In the genomic region with DNA sequence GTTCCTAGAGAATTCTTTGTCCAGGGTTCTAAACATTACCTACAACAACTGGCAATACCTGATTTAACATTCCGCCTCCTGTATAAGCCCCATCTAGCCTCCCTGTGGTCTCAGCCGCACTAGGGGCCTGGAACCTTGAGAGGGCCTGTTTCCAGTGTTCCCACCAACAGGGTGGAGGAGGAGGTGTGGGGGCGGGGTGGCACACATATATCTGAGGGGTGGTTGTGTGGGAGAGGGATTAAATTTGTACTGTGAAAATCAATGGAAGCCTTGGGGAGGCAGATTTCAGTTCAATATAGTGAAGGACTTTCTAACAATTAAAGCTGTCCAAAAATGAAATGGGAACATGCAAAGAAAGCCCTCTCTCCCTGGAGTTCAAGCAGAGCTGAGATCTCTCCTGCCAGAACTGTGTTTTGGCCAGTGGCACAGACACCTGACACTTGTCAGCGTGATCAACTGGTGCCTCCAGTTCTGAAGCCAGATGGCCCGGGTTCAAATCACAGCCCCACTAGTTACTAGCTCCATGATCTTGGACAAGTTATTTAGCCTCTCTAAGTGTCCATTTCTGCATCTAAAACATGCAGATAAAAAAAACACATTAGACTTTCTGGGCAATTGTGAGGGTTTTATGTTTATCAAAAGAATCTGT, we compare ENCODE assay signal across 23 cellular contexts. TPM values are rescaled to one million over a fixed set of nuclear protein-coding genes. Genes with fewer than 3 reads are reported as not detected.
"Had no signal": no experiment of that assay in that cellular context is flagged by ENCODE, and none has a peak within 500 bp of the region (broad histone marks: within the 10 kb centered on the region; RNA-seq: fewer than 3 reads in every experiment).

No MANE protein-coding gene starts in this region.

- H3K27ac Mint-ChIP-seq: activated B cell treated with CpG ODN at 0.5 μM for 24 hours; activated CD8-positive, alpha-beta T cell treated with anti-CD3 and anti-CD28 coated beads for 36 hours; activated naive CD8-positive, alpha-beta T cell; dendritic cell treated with granulocyte-macrophage colony-stimulating factor and Interleukin-4, amounts not matched to agents 40 ng/mL and 50 ng/mL, for 4 days; effector memory CD8-positive, alpha-beta T cell; memory B cell; natural killer cell treated with Interleukin-12 subunit alpha and Interleukin-12 subunit beta and Interleukin-15 and Interleukin-18, amount 100 ng/mL, for 72 hours; T-helper 1 cell treated with Interleukin-12 subunit alpha and Interleukin-12 subunit beta and Interleukin-4 antibody, amounts not matched to agents 30 μg/mL and 1 μg/mL, for 36 hours had no signal

- H3K36me3 ChIP-seq: gastroesophageal sphincter, sigmoid colon, stomach, upper lobe of right lung had no signal

- H3K4me3 ChIP-seq: body of pancreas, gastroesophageal sphincter, sigmoid colon, stomach, testis, upper lobe of right lung had no signal

- H3K27me3 ChIP-seq: body of pancreas, gastroesophageal sphincter, sigmoid colon, stomach, testis, upper lobe of right lung had no signal

- H3K27ac ChIP-seq: body of pancreas, gastroesophageal sphincter, stomach, testis, upper lobe of right lung had no signal

- DNase-seq: activated B cell treated with CpG ODN at 0.5 μM for 24 hours; activated CD4-positive, alpha-beta T cell treated with anti-CD3 and anti-CD28 coated beads for 48 hours; activated CD8-positive, alpha-beta memory T cell treated with anti-CD3 and anti-CD28 coated beads, Interleukin-2, amount 50 U/mL, for 4 hours; activated CD8-positive, alpha-beta T cell treated with anti-CD3 and anti-CD28 coated beads for 36 hours; activated gamma-delta T cell treated with Interleukin-2 at 50 U/mL for 16 hours; activated T-cell treated with anti-CD3 and anti-CD28 coated beads, Interleukin-2, amount 50 U/mL, for 48 hours; body of pancreas; effector memory CD8-positive, alpha-beta T cell; sigmoid colon; stimulated activated CD4-positive, alpha-beta T cell treated with anti-CD3 and anti-CD28 coated beads, Interleukin-1b, Interleukin-23, amount 100 ng/mL, for 48 hours; stomach; testis; upper lobe of right lung had no signal

- H3K4me3 Mint-ChIP-seq: activated B cell treated with CpG ODN at 0.5 μM for 24 hours; activated CD8-positive, alpha-beta T cell treated with anti-CD3 and anti-CD28 coated beads for 36 hours; activated naive CD8-positive, alpha-beta T cell; central memory CD8-positive, alpha-beta T cell; dendritic cell treated with granulocyte-macrophage colony-stimulating factor and Interleukin-4, amounts not matched to agents 40 ng/mL and 50 ng/mL, for 4 days; effector memory CD8-positive, alpha-beta T cell; memory B cell; natural killer cell treated with Interleukin-12 subunit alpha and Interleukin-12 subunit beta and Interleukin-15 and Interleukin-18, amount 100 ng/mL, for 72 hours; T-helper 1 cell treated with Interleukin-12 subunit alpha and Interleukin-12 subunit beta and Interleukin-4 antibody, amounts not matched to agents 30 μg/mL and 1 μg/mL, for 36 hours had no signal

- H3K9me3 ChIP-seq: body of pancreas, gastroesophageal sphincter, sigmoid colon, stomach, testis, upper lobe of right lung had no signal

- H3K4me1 ChIP-seq: body of pancreas, testis, upper lobe of right lung had no signal

- ATAC-seq: activated CD8-positive, alpha-beta T cell treated with anti-CD3 and anti-CD28 coated beads for 36 hours; body of pancreas; effector memory CD8-positive, alpha-beta T cell; gastroesophageal sphincter; natural killer cell treated with Interleukin-12 subunit alpha and Interleukin-12 subunit beta and Interleukin-15 and Interleukin-18, amount 100 ng/mL, for 72 hours; upper lobe of right lung had no signal

- H3K36me3 Mint-ChIP-seq: activated naive CD8-positive, alpha-beta T cell; memory B cell; natural killer cell treated with Interleukin-12 subunit alpha and Interleukin-12 subunit beta and Interleukin-15 and Interleukin-18, amount 100 ng/mL, for 72 hours had no signal

- H3K9me3 Mint-ChIP-seq: activated B cell treated with CpG ODN at 0.5 μM for 24 hours; activated CD8-positive, alpha-beta T cell treated with anti-CD3 and anti-CD28 coated beads for 36 hours; central memory CD8-positive, alpha-beta T cell; dendritic cell treated with granulocyte-macrophage colony-stimulating factor and Interleukin-4, amounts not matched to agents 40 ng/mL and 50 ng/mL, for 4 days; effector memory CD8-positive, alpha-beta T cell; memory B cell; natural killer cell treated with Interleukin-12 subunit alpha and Interleukin-12 subunit beta and Interleukin-15 and Interleukin-18, amount 100 ng/mL, for 72 hours; T-helper 1 cell treated with Interleukin-12 subunit alpha and Interleukin-12 subunit beta and Interleukin-4 antibody, amounts not matched to agents 30 μg/mL and 1 μg/mL, for 36 hours had no signal

- H3K4me1 Mint-ChIP-seq: activated B cell treated with CpG ODN at 0.5 μM for 24 hours; central memory CD8-positive, alpha-beta T cell; memory B cell had no signal

RNA-seq across cellular contexts. Expression of gene KIAA2012, which starts 56.4 kb away (rescaled TPM):
- total RNA-seq: activated B cell treated with CpG ODN at 0.5 μM for 24 hours; activated CD8-positive, alpha-beta T cell treated with anti-CD3 and anti-CD28 coated beads for 36 hours; body of pancreas; epithelial cell of proximal tubule; gastroesophageal sphincter; natural killer cell treated with Interleukin-12 subunit alpha and Interleukin-12 subunit beta and Interleukin-15 and Interleukin-18, amount 100 ng/mL, for 72 hours; osteoblast; pulmonary artery endothelial cell; upper lobe of right lung had no signal
